In the genomic region with DNA sequence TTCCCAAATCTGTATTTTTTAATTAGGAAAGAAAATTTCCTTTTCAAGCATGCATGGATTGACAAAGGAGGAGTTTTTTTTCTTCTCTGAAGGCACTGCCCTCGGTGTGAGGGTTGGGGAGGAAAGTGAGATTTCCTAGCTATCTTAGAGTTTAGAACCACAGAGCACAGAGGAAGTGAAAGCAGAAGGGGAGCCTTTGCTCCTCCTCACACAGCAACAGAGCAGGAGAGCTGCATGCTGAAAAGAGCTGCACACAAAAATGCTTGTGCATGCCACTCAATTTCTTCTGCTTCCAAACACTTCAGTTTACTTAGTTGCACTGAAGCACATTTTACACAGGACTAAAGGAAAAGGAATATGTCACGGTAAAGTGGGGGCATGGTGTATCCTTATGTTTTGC, we compare ENCODE assay signal across 12 cellular contexts.
DNase-seq lines count a peak whose midpoint lies in the region; ATAC-seq and TF ChIP-seq lines count a peak whose summit lies in the region.
"Had no signal": no experiment of that assay in that cellular context is flagged by ENCODE, and none has a peak within 500 bp of the region (broad histone marks: within the 10 kb centered on the region; RNA-seq: fewer than 3 reads in every experiment).

No MANE protein-coding gene starts in this region.

- no peaks in the 10 kb centered on the region for H3K36me3 ChIP-seq in smooth muscle cell (ENCODE audit: low read depth)
- H3K36me3 ChIP-seq: WERI-Rb-1 had no signal

- no peak overlapping the region for H3K9ac ChIP-seq in smooth muscle cell (ENCODE audit: low read depth)

- no peak overlapping the region for H2AFZ ChIP-seq in smooth muscle cell (ENCODE audit: low read depth)

- no peaks in the 10 kb centered on the region for H3K4me1 ChIP-seq in smooth muscle cell (ENCODE audit: low read depth)

- 70% methylated on average over 2 of the region's 2 CpGs for WGBS in smooth muscle cell (ENCODE audit: low lambda C conversion rate)

- no peaks in the 10 kb centered on the region for H3K9me3 ChIP-seq in smooth muscle cell (replicated peaks; ENCODE audit: low read depth)

- no peak for TF ChIP-seq CTCF in smooth muscle cell (IDR thresholded peaks at IDR 0.05; ENCODE audit: borderline replicate concordance, insufficient read depth, poor library complexity, severe bottlenecking)

- DNase-seq in NOMO-1 (lab: John Stamatoyannopoulos, UW; ENCODE audit: unreplicated experiment in 2 of 2) (peak; percentile 71 to 85), iPS-NIHi11 (ENCODE audit: low spot score) (no peak), smooth muscle cell (lab: John Stamatoyannopoulos, UW; ENCODE audit: unreplicated experiment) (no peak), NCI-H1930 (lab: John Stamatoyannopoulos, UW) (no peak)
- DNase-seq in stimulated activated CD4-positive, alpha-beta T cell treated with anti-CD3 and anti-CD28 coated beads, Interleukin-4, amount 100 ng/mL, for 24 hours: no peak
- DNase-seq: NK-92 treated with Interleukin-12 subunit alpha and Interleukin-12 subunit beta, amount 100 ng/mL, for 24 hours; stimulated activated naive CD4-positive, alpha-beta T cell; WERI-Rb-1 had no signal

- no peaks in the 10 kb centered on the region for H3K79me2 ChIP-seq in smooth muscle cell (ENCODE audit: low read depth)

- H3K27me3 ChIP-seq in smooth muscle cell (ENCODE audit: low read depth): no peaks in the 10 kb centered on the region

- H3K4me3 ChIP-seq in smooth muscle cell: no peak overlapping the region
- H3K4me3 ChIP-seq: coronary artery had no signal

- no peak overlapping the region for H3K4me2 ChIP-seq in smooth muscle cell

- no peaks in the 10 kb centered on the region for H3F3A ChIP-seq in smooth muscle cell (ENCODE audit: low read depth)

- no peaks in the 10 kb centered on the region for H4K20me1 ChIP-seq in smooth muscle cell (ENCODE audit: low read depth)

- peak; percentile 97 for ATAC-seq in GM18517 (IDR thresholded peaks at IDR 0.05; ENCODE audit: unreplicated experiment)
- ATAC-seq in GM21447 (IDR thresholded peaks at IDR 0.05; ENCODE audit: unreplicated experiment): peak; percentile 100
- ATAC-seq in HG03066 (IDR thresholded peaks at IDR 0.05; ENCODE audit: low read depth, unreplicated experiment): peak; percentile 100

- H3K27ac ChIP-seq in smooth muscle cell (ENCODE audit: low read depth): no peak overlapping the region
- H3K27ac ChIP-seq: coronary artery, WERI-Rb-1 had no signal

Comparison
In these comparisons a context has a peak if more than half of its experiments do, and no peak if none do; other contexts are left out.
1. DNase-seq: peak in NOMO-1 (2 of 2); none in iPS-NIHi11 (single experiment), smooth muscle cell (single experiment), NCI-H1930 (0 of 2) and stimulated activated CD4-positive, alpha-beta T cell treated with anti-CD3 and anti-CD28 coated beads, Interleukin-4, amount 100 ng/mL, for 24 hours (single experiment).
2. Peak in every context shown above with its lines, with median percentiles within 50 percentile points of each other: ATAC-seq.